Comparison of ENCODE assay signal across 23 cellular contexts in the genomic region with DNA sequence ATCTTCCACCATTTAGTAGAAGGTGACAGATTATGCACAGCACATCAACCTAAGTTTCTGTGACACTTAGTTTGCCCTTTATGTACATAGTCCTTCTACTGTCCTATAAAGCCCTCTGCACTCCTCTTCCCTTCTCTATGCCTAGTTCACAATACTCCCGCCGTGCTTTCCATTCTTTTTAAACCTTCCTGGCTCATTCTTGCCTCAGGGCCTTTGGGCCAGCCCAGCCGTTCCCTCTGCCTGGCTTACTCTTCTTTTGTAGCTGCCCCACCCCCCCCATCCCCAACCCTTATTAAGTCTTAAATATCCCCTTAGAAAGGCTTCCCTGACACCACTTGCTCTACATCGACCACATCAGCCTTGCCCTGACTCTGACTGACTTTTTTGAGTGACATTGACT. TPM values are rescaled to one million over a fixed set of nuclear protein-coding genes. Genes with fewer than 3 reads are reported as not detected.
"Had no signal": no experiment of that assay in that cellular context is flagged by ENCODE, and none has a peak within 500 bp of the region (broad histone marks: within the 10 kb centered on the region; RNA-seq: fewer than 3 reads in every experiment).

No MANE protein-coding gene starts in this region.

- H3K36me3 Mint-ChIP-seq: activated naive CD8-positive, alpha-beta T cell treated with anti-CD3 and anti-CD28 coated beads, Interleukin-2, amount 10 ng/mL, durations not matched to agents 7 days and 5 days; natural killer cell treated with Interleukin-12 subunit alpha and Interleukin-12 subunit beta and Interleukin-15 and Interleukin-18, amount 100 ng/mL, for 72 hours; stimulated activated memory B cell treated with anti-CD40 and anti-IgM and Interleukin-4, amounts not matched to agents 10 μg/mL and 1 μg/mL and 100 μg/mL, for 72 hours had no signal

- DNase-seq: activated B cell treated with CpG ODN at 0.5 μM for 24 hours; activated CD4-positive, alpha-beta T cell treated with anti-CD3 and anti-CD28 coated beads for 36 hours; activated CD4-positive, alpha-beta T cell treated with anti-CD3 and anti-CD28 coated beads, Interleukin-2, amount 50 U/mL, for 4 hours; activated CD8-positive, alpha-beta memory T cell treated with anti-CD3 and anti-CD28 coated beads, Interleukin-2, amount 50 U/mL, for 48 hours; activated naive CD4-positive, alpha-beta T cell treated with anti-CD3 and anti-CD28 coated beads for 36 hours; activated naive CD8-positive, alpha-beta T cell treated with anti-CD3 and anti-CD28 coated beads, Interleukin-2, amount 10 ng/mL, durations not matched to agents 7 days and 5 days; activated T-cell treated with anti-CD3 and anti-CD28 coated beads, Interleukin-2, amount 50 U/mL, for 48 hours; amniotic stem cell; cerebellar nuclear complex; pancreas; sigmoid colon; stimulated activated CD4-positive, alpha-beta T cell treated with anti-CD3 and anti-CD28 coated beads, Interleukin-15, amount 100 ng/mL, for 24 hours; stomach; T1000; transverse colon had no signal

- H3K27me3 ChIP-seq: pancreas, sigmoid colon, stomach, suprapubic skin, transverse colon, vagina had no signal

- H3K4me3 Mint-ChIP-seq: activated B cell treated with CpG ODN at 0.5 μM for 24 hours; activated CD4-positive, alpha-beta T cell treated with anti-CD3 and anti-CD28 coated beads for 36 hours; activated naive CD4-positive, alpha-beta T cell treated with anti-CD3 and anti-CD28 coated beads for 36 hours; activated naive CD8-positive, alpha-beta T cell treated with anti-CD3 and anti-CD28 coated beads, Interleukin-2, amount 10 ng/mL, durations not matched to agents 7 days and 5 days; natural killer cell treated with Interleukin-12 subunit alpha and Interleukin-12 subunit beta and Interleukin-15 and Interleukin-18, amount 100 ng/mL, for 72 hours; stimulated activated memory B cell treated with anti-CD40 and anti-IgM and Interleukin-4, amounts not matched to agents 10 μg/mL and 1 μg/mL and 100 μg/mL, for 72 hours; T-helper 1 cell treated with Interleukin-12 subunit alpha and Interleukin-12 subunit beta and Interleukin-4 antibody, amounts not matched to agents 30 μg/mL and 1 μg/mL, for 36 hours had no signal

- ATAC-seq: activated CD4-positive, alpha-beta T cell treated with anti-CD3 and anti-CD28 coated beads for 36 hours; natural killer cell treated with Interleukin-12 subunit alpha and Interleukin-12 subunit beta and Interleukin-15 and Interleukin-18, amount 100 ng/mL, for 72 hours; pancreas; stimulated activated memory B cell treated with anti-CD40 and anti-IgM and Interleukin-4, amounts not matched to agents 10 μg/mL and 1 μg/mL and 100 μg/mL, for 72 hours had no signal

- H3K27ac Mint-ChIP-seq: activated B cell treated with CpG ODN at 0.5 μM for 24 hours; activated CD4-positive, alpha-beta T cell treated with anti-CD3 and anti-CD28 coated beads for 36 hours; activated naive CD4-positive, alpha-beta T cell treated with anti-CD3 and anti-CD28 coated beads for 36 hours; activated naive CD8-positive, alpha-beta T cell treated with anti-CD3 and anti-CD28 coated beads, Interleukin-2, amount 10 ng/mL, durations not matched to agents 7 days and 5 days; natural killer cell treated with Interleukin-12 subunit alpha and Interleukin-12 subunit beta and Interleukin-15 and Interleukin-18, amount 100 ng/mL, for 72 hours; stimulated activated memory B cell treated with anti-CD40 and anti-IgM and Interleukin-4, amounts not matched to agents 10 μg/mL and 1 μg/mL and 100 μg/mL, for 72 hours; T-helper 1 cell treated with Interleukin-12 subunit alpha and Interleukin-12 subunit beta and Interleukin-4 antibody, amounts not matched to agents 30 μg/mL and 1 μg/mL, for 36 hours had no signal

- H3K4me1 Mint-ChIP-seq: activated B cell treated with CpG ODN at 0.5 μM for 24 hours; activated naive CD8-positive, alpha-beta T cell treated with anti-CD3 and anti-CD28 coated beads, Interleukin-2, amount 10 ng/mL, durations not matched to agents 7 days and 5 days; stimulated activated memory B cell treated with anti-CD40 and anti-IgM and Interleukin-4, amounts not matched to agents 10 μg/mL and 1 μg/mL and 100 μg/mL, for 72 hours had no signal

- H3K4me3 ChIP-seq: coronary artery, pancreas, sigmoid colon, smooth muscle cell, stomach, suprapubic skin, transverse colon, vagina had no signal

- H3K36me3 ChIP-seq: pancreas, sigmoid colon, transverse colon had no signal

- H3K27ac ChIP-seq: coronary artery, epithelial cell of prostate, pancreas, stomach, suprapubic skin, transverse colon, vagina had no signal

- H3K4me2 ChIP-seq: smooth muscle cell had no signal

- H3K9me3 ChIP-seq: pancreas, sigmoid colon, stomach, suprapubic skin, transverse colon, vagina had no signal

- H3K9me3 Mint-ChIP-seq: activated B cell treated with CpG ODN at 0.5 μM for 24 hours; activated naive CD4-positive, alpha-beta T cell treated with anti-CD3 and anti-CD28 coated beads for 36 hours; activated naive CD8-positive, alpha-beta T cell treated with anti-CD3 and anti-CD28 coated beads, Interleukin-2, amount 10 ng/mL, durations not matched to agents 7 days and 5 days; natural killer cell treated with Interleukin-12 subunit alpha and Interleukin-12 subunit beta and Interleukin-15 and Interleukin-18, amount 100 ng/mL, for 72 hours; stimulated activated memory B cell treated with anti-CD40 and anti-IgM and Interleukin-4, amounts not matched to agents 10 μg/mL and 1 μg/mL and 100 μg/mL, for 72 hours; T-helper 1 cell treated with Interleukin-12 subunit alpha and Interleukin-12 subunit beta and Interleukin-4 antibody, amounts not matched to agents 30 μg/mL and 1 μg/mL, for 36 hours had no signal

RNA-seq across cellular contexts. Expression of a gene that starts 33.0 kb away (rescaled TPM):
- total RNA-seq: activated B cell treated with CpG ODN at 0.5 μM for 24 hours; activated naive CD8-positive, alpha-beta T cell treated with anti-CD3 and anti-CD28 coated beads, Interleukin-2, amount 10 ng/mL, durations not matched to agents 7 days and 5 days had no signal
